In genomic region chr10:18649364-18649959, GRCh38 we compare ENCODE assay signal across 10 cellular contexts. TPM values are rescaled to one million over a fixed set of nuclear protein-coding genes. Genes with fewer than 3 reads are reported as not detected.
DNase-seq lines count a peak whose midpoint lies in the region; ATAC-seq, FAIRE-seq and TF ChIP-seq lines count a peak whose summit lies in the region.
"Had no signal": no experiment of that assay in that cellular context is flagged by ENCODE, and none has a peak within 500 bp of the region (broad histone marks: within the 10 kb centered on the region; RNA-seq: fewer than 3 reads in every experiment).

No MANE protein-coding gene starts in this region.

- H3K36me3 ChIP-seq in HUES6 (ENCODE audit: control insufficient read depth, insufficient read depth, low read length) (peaks cover 27% of the 10 kb centered on the region), HepG2 (replicated peaks in 1 of 2; ENCODE audit: control insufficient read depth in 1 of 2, insufficient read depth in 2 of 2, low read length in 2 of 2) (peaks cover 2 to 16% of the 10 kb centered on the region in 2 experiments; a peak in 3 of 5 replicates)
- H3K36me3 ChIP-seq: WERI-Rb-1 had no signal

- TF ChIP-seq EP300 in HepG2 (IDR thresholded peaks at IDR 0.05; ENCODE audit: low read depth in 2 of 2, low read length in 2 of 2), result no peak
- no peak for TF ChIP-seq EP300 in HepG2 (CRISPR knock-in tag; IDR thresholded peaks at IDR 0.05; ENCODE audit: borderline replicate concordance)

- peak overlapping the region; percentile 74 for H3K4me3 ChIP-seq in HUES6 (ENCODE audit: low read depth, low read length)
- peak overlapping the region; percentile 74 to 99 (median 84) for H3K4me3 ChIP-seq in HepG2 (replicated peaks in 1 of 3; ENCODE audit: insufficient read depth in 1 of 3, low read depth in 2 of 3, low read length in 3 of 3)

- POLR2A ChIA-PET in CD4-positive, alpha-beta T cell (lab: Charles Lee), result interaction anchor here (1.9 to 5.5 kb wide), 2 partner anchors 10 to 22 kb away, joined by 6 to 27 read pairs; partner anchors contain the start of gene ARL5B
- POLR2A ChIA-PET in activated CD8-positive, alpha-beta T cell treated with anti-CD3 and anti-CD28 coated beads for 36 hours (lab: Charles Lee), result interaction anchor here (2.2 kb wide), 1 partner anchor 10 kb away, joined by 10 read pairs; the partner anchor contains the start of gene ARL5B
- POLR2A ChIA-PET in HepG2 (lab: Yijun Ruan, JAX), result interaction anchor here (0.8 to 2.4 kb wide), 4 partner anchors 10 to 17 kb away, joined by 3 to 10 read pairs (median 6); partner anchors contain the start of gene ARL5B

- TF ChIP-seq CTCF in CD4-positive, alpha-beta T cell (IDR thresholded peaks at IDR 0.05), result no peak
- no peak for TF ChIP-seq CTCF in activated CD8-positive, alpha-beta T cell treated with anti-CD3 and anti-CD28 coated beads for 36 hours (IDR thresholded peaks at IDR 0.05)
- no peak for TF ChIP-seq CTCF in HepG2 (CRISPR knock-in tag; IDR thresholded peaks at IDR 0.05)

- FAIRE-seq in HepG2 (lab: Jason Lieb, UNC), result no peak

- TF ChIP-seq RAD21 in HepG2 (CRISPR knock-in tag; IDR thresholded peaks at IDR 0.05), result no peak

- CTCF ChIA-PET in CD4-positive, alpha-beta T cell (lab: Charles Lee), result interaction anchor here (1.8 kb wide), 1 partner anchor 34 kb away, joined by 4 read pairs; no protein-coding TSS in a partner anchor
- CTCF ChIA-PET in activated CD8-positive, alpha-beta T cell treated with anti-CD3 and anti-CD28 coated beads for 36 hours (lab: Charles Lee), result interaction anchor here (0.6 to 1.2 kb wide), 2 partner anchors 9 to 18 kb away, joined by 3 read pairs; no protein-coding TSS in a partner anchor
- CTCF ChIA-PET in HepG2 (lab: Yijun Ruan, JAX; ENCODE audit: low intra/inter-chr PET ratio, low total read pairs), result no interaction called here

- H4K20me1 ChIP-seq in HepG2 (ENCODE audit: insufficient read depth, low read length), result no peaks in the 10 kb centered on the region

- H3K79me2 ChIP-seq in HepG2 (ENCODE audit: insufficient read depth, low read length), result peaks cover 31% of the 10 kb centered on the region

- H3K27me3 ChIP-seq in CD4-positive, alpha-beta T cell (ENCODE audit: control insufficient read depth, insufficient read depth, low read length), result no peaks in the 10 kb centered on the region
- H3K27me3 ChIP-seq in HUES6 (ENCODE audit: control insufficient read depth, insufficient read depth, low read length) (no peaks in the 10 kb centered on the region), HepG2 (ENCODE audit: control insufficient read depth in 1 of 2, insufficient read depth in 2 of 2, low read length in 2 of 2) (no peaks in the 10 kb centered on the region; a peak in 1 of 5 replicates)

- no peaks in the 10 kb centered on the region for H3K9me3 Mint-ChIP-seq in CD4-positive, alpha-beta T cell
- no peaks in the 10 kb centered on the region for H3K9me3 Mint-ChIP-seq in activated CD8-positive, alpha-beta T cell treated with anti-CD3 and anti-CD28 coated beads for 36 hours

- peak overlapping the region; percentile 98 for H3K4me3 Mint-ChIP-seq in CD4-positive, alpha-beta T cell
- peak overlapping the region; percentile 96 for H3K4me3 Mint-ChIP-seq in activated CD8-positive, alpha-beta T cell treated with anti-CD3 and anti-CD28 coated beads for 36 hours

- peak overlapping the region; percentile 97 for H3K27ac Mint-ChIP-seq in CD4-positive, alpha-beta T cell
- peak overlapping the region; percentile 34 for H3K27ac Mint-ChIP-seq in activated CD8-positive, alpha-beta T cell treated with anti-CD3 and anti-CD28 coated beads for 36 hours

- no peak overlapping the region for H3K9ac ChIP-seq in HUES6 (ENCODE audit: low read length)
- peak overlapping the region; percentile 81 for H3K9ac ChIP-seq in HepG2 (ENCODE audit: insufficient read depth, low read depth, low read length)

- TF ChIP-seq POLR2A in HepG2 (IDR thresholded peaks at IDR 0.05; ENCODE audit: insufficient read depth in 1 of 2, low read depth in 2 of 2, low read length in 2 of 2), result no peak

- BruUV-seq in HepG2 (replicated peaks; lab: Mats Ljungman, UMichigan), result no TSS peak

- no peaks in the 10 kb centered on the region for H3K9me3 ChIP-seq in CD4-positive, alpha-beta T cell (ENCODE audit: control insufficient read depth, low read length)
- H3K9me3 ChIP-seq in HUES6 (ENCODE audit: control insufficient read depth, insufficient read depth, low read depth, low read length), result no peaks in the 10 kb centered on the region
- no peaks in the 10 kb centered on the region for H3K9me3 ChIP-seq in HepG2 (ENCODE audit: low read length)

- intact Hi-C loops in CD4-positive, alpha-beta T cell (cut with DNase I, micrococcal nuclease), result no loop called here
- intact Hi-C loops in activated CD8-positive, alpha-beta T cell treated with anti-CD3 and anti-CD28 coated beads for 36 hours (cut with micrococcal nuclease), result no loop called here
- intact Hi-C loops in HepG2 (cut with micrococcal nuclease; ENCODE audit: unreplicated experiment) (no loop called here), Right ventricle myocardium inferior (cut with DNase I) (no loop called here)

- 0 out of 2 replicates have a peak, but pooled peaks cover 6% of the 10 kb centered on the region for H3K4me1 ChIP-seq in HUES6 (ENCODE audit: control insufficient read depth, insufficient read depth, low read length)
- H3K4me1 ChIP-seq in HepG2 (ENCODE audit: insufficient read depth, low read length), result peaks cover 34% of the 10 kb centered on the region

- no peak for ATAC-seq in CD4-positive, alpha-beta T cell (ENCODE audit: poor library complexity)
- no peak for ATAC-seq in activated CD8-positive, alpha-beta T cell treated with anti-CD3 and anti-CD28 coated beads for 36 hours
- ATAC-seq in HepG2, result no peak
- ATAC-seq in GM18858 (IDR thresholded peaks at IDR 0.05; ENCODE audit: unreplicated experiment), result no peak
- no peak for ATAC-seq in Right ventricle myocardium inferior
- no peak for ATAC-seq in GM21390 (IDR thresholded peaks at IDR 0.05; ENCODE audit: unreplicated experiment)
- ATAC-seq in GM19023 (IDR thresholded peaks at IDR 0.05; ENCODE audit: unreplicated experiment), result no peak

- no peak overlapping the region for H2AFZ ChIP-seq in HepG2 (ENCODE audit: low read length)

- no peak overlapping the region for H3K27ac ChIP-seq in CD4-positive, alpha-beta T cell (ENCODE audit: low read depth, low read length)
- H3K27ac ChIP-seq in HUES6 (ENCODE audit: low read depth, low read length), result no peak overlapping the region
- peak overlapping the region; percentile 75 for H3K27ac ChIP-seq in HepG2 (ENCODE audit: extremely low read length, insufficient read depth, low read length)
- H3K27ac ChIP-seq: WERI-Rb-1 had no signal

- peak overlapping the region; percentile 82 for H3K4me2 ChIP-seq in HepG2 (ENCODE audit: low read depth, low read length)

- no peaks in the 10 kb centered on the region for H3K27me3 Mint-ChIP-seq in CD4-positive, alpha-beta T cell
- no peaks in the 10 kb centered on the region for H3K27me3 Mint-ChIP-seq in activated CD8-positive, alpha-beta T cell treated with anti-CD3 and anti-CD28 coated beads for 36 hours

- DNase-seq in CD4-positive, alpha-beta T cell, result no peak
- no peak for DNase-seq in activated CD8-positive, alpha-beta T cell treated with anti-CD3 and anti-CD28 coated beads for 36 hours
- DNase-seq in HepG2 (ENCODE audit: low spot score) (no peak), Right ventricle myocardium inferior (ENCODE audit: missing footprints) (no peak)
- DNase-seq: NCI-H226, WERI-Rb-1 had no signal

- in situ Hi-C loops in HepG2 (cut with HindIII; ENCODE audit: extremely low pct_ligation_motif_present, low pct_unique_long_range_greater_than_20kb), result no loop called here

- H3K4me1 Mint-ChIP-seq in CD4-positive, alpha-beta T cell (ENCODE audit: low read depth), result peaks cover 45% of the 10 kb centered on the region
- H3K4me1 Mint-ChIP-seq in activated CD8-positive, alpha-beta T cell treated with anti-CD3 and anti-CD28 coated beads for 36 hours (ENCODE audit: low read depth), result peaks cover 27% of the 10 kb centered on the region

- 42% methylated on average over 7 of the region's 7 CpGs for WGBS in HepG2 (ENCODE audit: low lambda C conversion rate)

- peaks cover 52% of the 10 kb centered on the region for H3K36me3 Mint-ChIP-seq in CD4-positive, alpha-beta T cell (ENCODE audit: low read depth)
- H3K36me3 Mint-ChIP-seq in activated CD8-positive, alpha-beta T cell treated with anti-CD3 and anti-CD28 coated beads for 36 hours (ENCODE audit: low read depth), result peaks cover 18% of the 10 kb centered on the region

RNA-seq across cellular contexts. Expression of gene NSUN6, which starts 1.9 kb away (rescaled TPM):
- total RNA-seq in CD4-positive, alpha-beta T cell, result 10 to 100 TPM; 22.9 to 27.2 TPM
- 10 to 100 TPM; 20.7 to 21.3 TPM for total RNA-seq in activated CD8-positive, alpha-beta T cell treated with anti-CD3 and anti-CD28 coated beads for 36 hours
- total RNA-seq in HepG2 (2016; rRNA removed; fragmentation: Illumina TruSeq; extraction: Trizol), result 15.6 and 17.2 TPM in 2 replicates
- 6.3 and 6.6 TPM in 2 replicates for total RNA-seq in HepG2 (2016; cell fraction: cytosol; rRNA removed; fragmentation: Illumina TruSeq; extraction: Trizol; ENCODE audit: low read depth)
- total RNA-seq in HepG2 (2016; cell fraction: insoluble cytoplasmic fraction; rRNA removed; fragmentation: Illumina TruSeq; extraction: Trizol), result 16.0 and 16.7 TPM in 2 replicates
- 7.7 and 8.6 TPM in 2 replicates for total RNA-seq in HepG2 (2016; cell fraction: membrane; rRNA removed; fragmentation: Illumina TruSeq; extraction: Trizol)
- total RNA-seq in HepG2 (2016; cell fraction: nucleus; rRNA removed; fragmentation: Illumina TruSeq; extraction: Trizol), result 27.1 and 28.7 TPM in 2 replicates
- polyA plus RNA-seq in HepG2 (2011; rRNA removed), result 19.3 and 19.6 TPM in 2 replicates
- polyA plus RNA-seq in HepG2 (2011; cell fraction: cytosol; rRNA removed), result 4.8 and 7.9 TPM in 2 replicates
- polyA plus RNA-seq in HepG2 (2011; cell fraction: nucleus; rRNA removed), result 35.5 and 54.9 TPM in 2 replicates
- polyA plus RNA-seq in HepG2 (2012), result 16.8 and 17.5 TPM in 2 replicates
- 0.74 and 0.86 TPM in 2 replicates for polyA plus RNA-seq in HepG2 (2016; cell fraction: cytosol; fragmentation: Illumina TruSeq; extraction: Trizol; ENCODE audit: low read depth)
- 10.7 and 14.7 TPM in 2 replicates for polyA plus RNA-seq in HepG2 (2016; cell fraction: insoluble cytoplasmic fraction; fragmentation: Illumina TruSeq; extraction: Trizol; ENCODE audit: low read depth)
- polyA plus RNA-seq in HepG2 (2016; cell fraction: membrane; fragmentation: Illumina TruSeq; extraction: Trizol; ENCODE audit: low read depth), result 2.3 and 2.6 TPM in 2 replicates
- 31.5 and 36.7 TPM in 2 replicates for polyA plus RNA-seq in HepG2 (2016; cell fraction: nucleus; fragmentation: Illumina TruSeq; extraction: Trizol; ENCODE audit: insufficient read depth, low read depth)
- 5.9 and 10.4 TPM in 2 replicates for polyA minus RNA-seq in HepG2 (2011; rRNA and poly(A)+ RNA removed; ENCODE audit: low replicate concordance)
- polyA minus RNA-seq in HepG2 (2011; cell fraction: cytosol; rRNA and poly(A)+ RNA removed), result 8.7 and 9.6 TPM in 2 replicates
- polyA minus RNA-seq in HepG2 (2011; cell fraction: nucleus; rRNA and poly(A)+ RNA removed), result 82.9 and 109 TPM in 2 replicates
- 8.1 TPM for total RNA-seq in Right ventricle myocardium inferior

RNA-seq across cellular contexts. Expression of gene ARL5B, which starts 9.8 kb away (rescaled TPM):
- 10 to 100 TPM; 12.4 to 13.3 TPM for total RNA-seq in CD4-positive, alpha-beta T cell
- 10 to 100 TPM; 12.2 to 12.7 TPM for total RNA-seq in activated CD8-positive, alpha-beta T cell treated with anti-CD3 and anti-CD28 coated beads for 36 hours
- 32.7 and 50.9 TPM in 2 replicates for total RNA-seq in HepG2 (2016; rRNA removed; fragmentation: Illumina TruSeq; extraction: Trizol)
- total RNA-seq in HepG2 (2016; cell fraction: cytosol; rRNA removed; fragmentation: Illumina TruSeq; extraction: Trizol; ENCODE audit: low read depth), result 1.9 and 2.0 TPM in 2 replicates
- total RNA-seq in HepG2 (2016; cell fraction: insoluble cytoplasmic fraction; rRNA removed; fragmentation: Illumina TruSeq; extraction: Trizol), result 33.2 and 47.1 TPM in 2 replicates
- 13.2 and 15.1 TPM in 2 replicates for total RNA-seq in HepG2 (2016; cell fraction: membrane; rRNA removed; fragmentation: Illumina TruSeq; extraction: Trizol)
- 46.9 and 47.2 TPM in 2 replicates for total RNA-seq in HepG2 (2016; cell fraction: nucleus; rRNA removed; fragmentation: Illumina TruSeq; extraction: Trizol)
- polyA plus RNA-seq in HepG2 (2011; rRNA removed), result 19.4 and 26.6 TPM in 2 replicates
- 6.7 and 13.3 TPM in 2 replicates for polyA plus RNA-seq in HepG2 (2011; cell fraction: cytosol; rRNA removed)
- polyA plus RNA-seq in HepG2 (2011; cell fraction: nucleus; rRNA removed), result 19.4 and 23.3 TPM in 2 replicates
- 27.3 and 31.3 TPM in 2 replicates for polyA plus RNA-seq in HepG2 (2012)
- 1.0 and 1.2 TPM in 2 replicates for polyA plus RNA-seq in HepG2 (2016; cell fraction: cytosol; fragmentation: Illumina TruSeq; extraction: Trizol; ENCODE audit: low read depth)
- polyA plus RNA-seq in HepG2 (2016; cell fraction: insoluble cytoplasmic fraction; fragmentation: Illumina TruSeq; extraction: Trizol; ENCODE audit: low read depth), result 37.4 and 42.1 TPM in 2 replicates
- polyA plus RNA-seq in HepG2 (2016; cell fraction: membrane; fragmentation: Illumina TruSeq; extraction: Trizol; ENCODE audit: low read depth), result 5.2 and 5.9 TPM in 2 replicates
- 48.6 and 49.3 TPM in 2 replicates for polyA plus RNA-seq in HepG2 (2016; cell fraction: nucleus; fragmentation: Illumina TruSeq; extraction: Trizol; ENCODE audit: insufficient read depth, low read depth)
- polyA minus RNA-seq in HepG2 (2011; rRNA and poly(A)+ RNA removed; ENCODE audit: low replicate concordance), result 3.5 and 13.6 TPM in 2 replicates
- polyA minus RNA-seq in HepG2 (2011; cell fraction: cytosol; rRNA and poly(A)+ RNA removed), result 39.7 and 46.7 TPM in 2 replicates
- 68.9 and 74.0 TPM in 2 replicates for polyA minus RNA-seq in HepG2 (2011; cell fraction: nucleus; rRNA and poly(A)+ RNA removed)
- total RNA-seq in Right ventricle myocardium inferior, result 6.2 TPM
